ENCODE assay signal across 14 cellular contexts in genomic region chr5:81241961-81242648, GRCh38. TPM values are rescaled to one million over a fixed set of nuclear protein-coding genes. Genes with fewer than 3 reads are reported as not detected.
A peak's percentile ranks its signal among the peaks of the same experiment; 100 is the strongest.
DNase-seq lines count a peak whose midpoint lies in the region; ATAC-seq, FAIRE-seq and TF ChIP-seq lines count a peak whose summit lies in the region.
"Had no signal": no experiment of that assay in that cellular context is flagged by ENCODE, and none has a peak within 500 bp of the region (broad histone marks: within the 10 kb centered on the region; RNA-seq: fewer than 3 reads in every experiment).

No MANE protein-coding gene starts in this region.

- no peaks in the 10 kb centered on the region for H3K36me3 Mint-ChIP-seq in stimulated activated effector memory CD8-positive, alpha-beta T cell treated with anti-CD3 and anti-CD28 coated beads, Interleukin-12 subunit alpha, Interleukin-12 subunit beta, amount 100 ng/mL, for 72 hours
- H3K36me3 Mint-ChIP-seq: CD4-positive, alpha-beta memory T cell had no signal

- ATAC-seq in heart left ventricle (no peak), Right ventricle myocardium inferior (no peak)
- peak; percentile 64 for ATAC-seq in stimulated activated effector memory CD8-positive, alpha-beta T cell treated with anti-CD3 and anti-CD28 coated beads, Interleukin-12 subunit alpha, Interleukin-12 subunit beta, amount 100 ng/mL, for 72 hours
- ATAC-seq: A549, K562, Panc1 had no signal

- H3K4me1 Mint-ChIP-seq in stimulated activated effector memory CD8-positive, alpha-beta T cell treated with anti-CD3 and anti-CD28 coated beads, Interleukin-12 subunit alpha, Interleukin-12 subunit beta, amount 100 ng/mL, for 72 hours: no peaks in the 10 kb centered on the region
- H3K4me1 Mint-ChIP-seq: CD4-positive, alpha-beta memory T cell had no signal

- no peak overlapping the region for H3K9ac ChIP-seq in mammary epithelial cell (ENCODE audit: insufficient read depth, low read length)
- H3K9ac ChIP-seq: BLaER1 had no signal

- no peak for TF ChIP-seq POLR2A in heart left ventricle (IDR thresholded peaks at IDR 0.05)

- H3K9me3 Mint-ChIP-seq in stimulated activated effector memory CD8-positive, alpha-beta T cell treated with anti-CD3 and anti-CD28 coated beads, Interleukin-12 subunit alpha, Interleukin-12 subunit beta, amount 100 ng/mL, for 72 hours: no peaks in the 10 kb centered on the region
- H3K9me3 Mint-ChIP-seq: CD4-positive, alpha-beta memory T cell had no signal

- no TSS peak for BruUV-seq in mammary epithelial cell (replicated peaks; lab: Mats Ljungman, UMichigan)

- H3K36me3 ChIP-seq in heart left ventricle (peaks cover 0 to 20% (median 4%) of the 10 kb centered on the region in 9 donors), bronchial epithelial cell (ENCODE audit: control insufficient read depth, insufficient read depth, low read length) (no peaks in the 10 kb centered on the region), mammary epithelial cell (ENCODE audit: insufficient read depth, low read length) (no peaks in the 10 kb centered on the region)

- peak; percentile 28 for FAIRE-seq in bronchial epithelial cell (lab: Jason Lieb, UNC)
- FAIRE-seq: A549, K562 had no signal

- DNase-seq in heart left ventricle: no peak
- DNase-seq in Right ventricle myocardium inferior (ENCODE audit: missing footprints): no peak
- DNase-seq in GM12865 (ENCODE audit: low read depth): peak; percentile 23
- DNase-seq in bronchial epithelial cell (ENCODE audit: low read depth): no peak
- no peak for DNase-seq in stimulated activated effector memory CD8-positive, alpha-beta T cell treated with anti-CD3 and anti-CD28 coated beads, Interleukin-12 subunit alpha, Interleukin-12 subunit beta, amount 100 ng/mL, for 72 hours (ENCODE audit: low spot score in 2 of 2)
- no peak for DNase-seq in NCI-H1436 treated with DMSO at 0.1 percent for 48 hours (lab: John Stamatoyannopoulos, UW)
- DNase-seq in mammary epithelial cell: no peak
- DNase-seq in AG08396 (ENCODE audit: low spot score): no peak
- DNase-seq: CD4-positive, alpha-beta memory T cell; NCI-H2081 had no signal

- CTCF ChIA-PET in mammary epithelial cell (lab: Charles Lee; ENCODE audit: low non-redundant PET): no interaction called here

- H3K27me3 ChIP-seq in heart left ventricle (no peaks in the 10 kb centered on the region), bronchial epithelial cell (ENCODE audit: control insufficient read depth, insufficient read depth, low read length) (no peaks in the 10 kb centered on the region), mammary epithelial cell (ENCODE audit: insufficient read depth, low read length) (no peaks in the 10 kb centered on the region)
- H3K27me3 ChIP-seq: BLaER1 had no signal

- no peaks in the 10 kb centered on the region for H3K9me3 ChIP-seq in heart left ventricle
- H3K9me3 ChIP-seq in mammary epithelial cell (replicated peaks; ENCODE audit: insufficient read depth, low read length): no peaks in the 10 kb centered on the region
- H3K9me3 ChIP-seq: A549, BLaER1 had no signal

- no peak overlapping the region for H3K27ac Mint-ChIP-seq in stimulated activated effector memory CD8-positive, alpha-beta T cell treated with anti-CD3 and anti-CD28 coated beads, Interleukin-12 subunit alpha, Interleukin-12 subunit beta, amount 100 ng/mL, for 72 hours

- no peak overlapping the region for H2AFZ ChIP-seq in mammary epithelial cell (ENCODE audit: low read depth, low read length)

- H3K4me1 ChIP-seq in heart left ventricle (peaks cover under 1 to 98% (median 58%) of the 10 kb centered on the region in 12 donors), mammary epithelial cell (ENCODE audit: insufficient read depth, low read length) (peaks cover 7% of the 10 kb centered on the region)

- dilution Hi-C loops in mammary epithelial cell (cut with HindIII; ENCODE audit: low sequenced_read_pairs): no loop called here

- H4K20me1 ChIP-seq in mammary epithelial cell (ENCODE audit: insufficient read depth, low read length): no peaks in the 10 kb centered on the region
- H4K20me1 ChIP-seq: BLaER1 had no signal

- no peak overlapping the region for H3K4me2 ChIP-seq in mammary epithelial cell (ENCODE audit: insufficient read depth, low read depth, low read length)
- H3K4me2 ChIP-seq: A549, BLaER1 had no signal

- TF ChIP-seq CTCF in heart left ventricle (IDR thresholded peaks at IDR 0.05): no peak
- TF ChIP-seq CTCF in GM12865 (IDR thresholded peaks at IDR 0.05; ENCODE audit: insufficient read depth, low read depth, low read length, missing control alignments): no peak
- no peak for TF ChIP-seq CTCF in bronchial epithelial cell (IDR thresholded peaks at IDR 0.05; ENCODE audit: insufficient read depth, low read length, severe bottlenecking)
- no peak for TF ChIP-seq CTCF in mammary epithelial cell (conservative IDR thresholded peaks at IDR 0.05 in 1 of 2, IDR thresholded peaks at IDR 0.05 in 1 of 2; ENCODE audit: extremely low read depth in 1 of 2, insufficient read depth in 1 of 2, low read depth in 1 of 2, low read length in 2 of 2)

- H3K27ac ChIP-seq in heart left ventricle: peak overlapping the region in 8 of 12 donors; percentile 0 to 95 (median 25)
- no peak overlapping the region for H3K27ac ChIP-seq in mammary epithelial cell (ENCODE audit: insufficient read depth, low read depth, low read length)
- H3K27ac ChIP-seq: A549, BLaER1 had no signal

- intact Hi-C loops in heart left ventricle (cut with DNase I): loop anchor here in 2 of 10 donors (10.0 kb wide), 1 partner anchor 53 kb away; no protein-coding TSS in a partner anchor
- intact Hi-C loops in Right ventricle myocardium inferior (cut with DNase I): no loop called here
- intact Hi-C loops in mammary epithelial cell (cut with micrococcal nuclease): no loop called here

- H3K4me3 ChIP-seq in heart left ventricle: no peak overlapping the region
- no peak overlapping the region for H3K4me3 ChIP-seq in GM12865 (ENCODE audit: low read depth, low read length)
- H3K4me3 ChIP-seq in bronchial epithelial cell (ENCODE audit: low read depth, low read length): no peak overlapping the region
- H3K4me3 ChIP-seq in mammary epithelial cell (replicated peaks in 1 of 3; ENCODE audit: insufficient read depth in 1 of 3, low read depth in 2 of 3, low read length in 3 of 3): no peak overlapping the region
- H3K4me3 ChIP-seq: A549, BLaER1, K562 had no signal

- no peak overlapping the region for H3K4me3 Mint-ChIP-seq in stimulated activated effector memory CD8-positive, alpha-beta T cell treated with anti-CD3 and anti-CD28 coated beads, Interleukin-12 subunit alpha, Interleukin-12 subunit beta, amount 100 ng/mL, for 72 hours
- H3K4me3 Mint-ChIP-seq: CD4-positive, alpha-beta memory T cell had no signal

- H3K79me2 ChIP-seq in mammary epithelial cell (ENCODE audit: insufficient read depth, low read length): no peaks in the 10 kb centered on the region

- WGBS in heart left ventricle, 4 donors: 50 to 66% (median 57%) methylated on average over 8 of the region's 8 CpGs
- 79% methylated on average over 8 of the region's 8 CpGs for WGBS in mammary epithelial cell (ENCODE audit: low coverage, missing lambda C conversion rate)

- in situ Hi-C loops in mammary epithelial cell (cut with MboI; ENCODE audit: low sequenced_read_pairs in 2 of 2): no loop called here

RNA-seq across cellular contexts. Expression of gene CKMT2, which starts 9.0 kb away (rescaled TPM):
- total RNA-seq in heart left ventricle: 1,000 to 10,000 TPM in 8 of 9 donors, 100 to 1,000 TPM in 1; 890 to 3,872 (median 1,758) TPM
- 1,000 to 10,000 TPM; 1,102 to 2,805 TPM for polyA plus RNA-seq in heart left ventricle
- total RNA-seq in Right ventricle myocardium inferior: 1,804 TPM
- total RNA-seq in bronchial epithelial cell: not detected in 2 replicates
- total RNA-seq in mammary epithelial cell: under 1 TPM in 1 of 2 donors, not detected in 1; 0.33 TPM
- not detected for polyA plus RNA-seq in mammary epithelial cell
- not detected for polyA minus RNA-seq in mammary epithelial cell
- total RNA-seq: CD4-positive, alpha-beta memory T cell; K562 had no signal
- polyA plus RNA-seq: A549; CD4-positive, alpha-beta memory T cell had no signal

RNA-seq across cellular contexts. Expression of gene ZCCHC9, which starts 59.3 kb away (rescaled TPM):
- total RNA-seq in heart left ventricle (10 to 100 TPM in 8 of 9 donors, 1 to 10 TPM in 1; 6.5 to 16.2 (median 11.1) TPM), Right ventricle myocardium inferior (10.8 TPM), bronchial epithelial cell (35.7 and 36.9 TPM in 2 replicates), mammary epithelial cell (10 to 100 TPM; 13.7 to 28.1 TPM)
- polyA plus RNA-seq in heart left ventricle (10 to 100 TPM; 12.0 to 13.8 TPM), mammary epithelial cell (12.4 TPM)
- polyA minus RNA-seq in mammary epithelial cell: 12.4 TPM

Comparison
In these comparisons a context has a peak if more than half of its experiments do, and no peak if none do; other contexts are left out.
1. RNA of gene CKMT2, which starts 9.0 kb away (total RNA-seq): 1,804 TPM in Right ventricle myocardium inferior (single experiment) and 890 to 3,872 TPM in heart left ventricle; 0.33 TPM in mammary epithelial cell and not detected in bronchial epithelial cell; every median in the first group is over 100 times any median in the second.